ENCODE assay signal across 9 cellular contexts in genomic region chr4:169774466-169775445, GRCh38. TPM values are rescaled to one million over a fixed set of nuclear protein-coding genes. Genes with fewer than 3 reads are reported as not detected.
A peak's percentile ranks its signal among the peaks of the same experiment; 100 is the strongest.
DNase-seq lines count a peak whose midpoint lies in the region; ATAC-seq and TF ChIP-seq lines count a peak whose summit lies in the region.
"Had no signal": no experiment of that assay in that cellular context is flagged by ENCODE, and none has a peak within 500 bp of the region (broad histone marks: within the 10 kb centered on the region; RNA-seq: fewer than 3 reads in every experiment).

No MANE protein-coding gene starts in this region.

- H3F3A ChIP-seq in smooth muscle cell (ENCODE audit: low read depth) = no peaks in the 10 kb centered on the region

- H3K36me3 Mint-ChIP-seq in activated T-helper 17 cell treated with anti-CD3 and anti-CD28 coated beads, Interleukin-2, amount 50 U/mL, for 72 hours (ENCODE audit: low read depth) = no peaks in the 10 kb centered on the region

- no peaks in the 10 kb centered on the region for H3K4me1 Mint-ChIP-seq in activated T-helper 17 cell treated with anti-CD3 and anti-CD28 coated beads, Interleukin-2, amount 50 U/mL, for 72 hours

- H3K27me3 ChIP-seq in smooth muscle cell (ENCODE audit: low read depth) = no peaks in the 10 kb centered on the region

- H3K4me3 ChIP-seq in smooth muscle cell = no peak overlapping the region
- H3K4me3 ChIP-seq: SK-N-MC had no signal

- ATAC-seq in GM21423 (IDR thresholded peaks at IDR 0.05; ENCODE audit: unreplicated experiment) (peak; percentile 53), left cardiac atrium (peak in 1 of 2 donors; percentile 68), GM18520 (IDR thresholded peaks at IDR 0.05; ENCODE audit: unreplicated experiment) (no peak), HG03135 (IDR thresholded peaks at IDR 0.05; ENCODE audit: unreplicated experiment) (no peak)
- no peak for ATAC-seq in activated T-helper 17 cell treated with anti-CD3 and anti-CD28 coated beads, Interleukin-2, amount 50 U/mL, for 72 hours (replicated peaks)

- no peak overlapping the region for H2AFZ ChIP-seq in smooth muscle cell (ENCODE audit: low read depth)

- no peak overlapping the region for H3K27ac Mint-ChIP-seq in activated T-helper 17 cell treated with anti-CD3 and anti-CD28 coated beads, Interleukin-2, amount 50 U/mL, for 72 hours

- H3K4me1 ChIP-seq in smooth muscle cell (ENCODE audit: low read depth) = no peaks in the 10 kb centered on the region

- WGBS in smooth muscle cell (ENCODE audit: low lambda C conversion rate) = 63% methylated on average over 58 of the region's 58 CpGs

- TF ChIP-seq CTCF in smooth muscle cell (IDR thresholded peaks at IDR 0.05; ENCODE audit: borderline replicate concordance, insufficient read depth, poor library complexity, severe bottlenecking) = no peak

- intact Hi-C loops in left cardiac atrium (cut with DNase I) = no loop called here

- DNase-seq in left cardiac atrium (peak; percentile 32), smooth muscle cell (lab: John Stamatoyannopoulos, UW; ENCODE audit: unreplicated experiment) (no peak), COR-L47 (lab: John Stamatoyannopoulos, UW) (no peak), SIG-M5 treated with dmso at 0.1 percent for 504 hours (lab: John Stamatoyannopoulos, UW; ENCODE audit: unreplicated experiment) (no peak)

- H3K79me2 ChIP-seq in smooth muscle cell (ENCODE audit: low read depth) = no peaks in the 10 kb centered on the region

- H3K9me3 Mint-ChIP-seq in activated T-helper 17 cell treated with anti-CD3 and anti-CD28 coated beads, Interleukin-2, amount 50 U/mL, for 72 hours = no peaks in the 10 kb centered on the region

- no peaks in the 10 kb centered on the region for H3K36me3 ChIP-seq in smooth muscle cell (ENCODE audit: low read depth)

- H3K9me3 ChIP-seq in smooth muscle cell (replicated peaks; ENCODE audit: low read depth) = no peaks in the 10 kb centered on the region

- H3K27me3 Mint-ChIP-seq in activated T-helper 17 cell treated with anti-CD3 and anti-CD28 coated beads, Interleukin-2, amount 50 U/mL, for 72 hours = peaks cover 23% of the 10 kb centered on the region

- no peak overlapping the region for H3K9ac ChIP-seq in smooth muscle cell (ENCODE audit: low read depth)

- peak overlapping the region; percentile 25 for H3K4me3 Mint-ChIP-seq in activated T-helper 17 cell treated with anti-CD3 and anti-CD28 coated beads, Interleukin-2, amount 50 U/mL, for 72 hours

- peak overlapping the region; percentile 28 for H3K4me2 ChIP-seq in smooth muscle cell

- no peak overlapping the region for H3K27ac ChIP-seq in smooth muscle cell (ENCODE audit: low read depth)
- H3K27ac ChIP-seq: SK-N-MC had no signal

- no peaks in the 10 kb centered on the region for H4K20me1 ChIP-seq in smooth muscle cell (ENCODE audit: low read depth)

RNA-seq across cellular contexts. Expression of gene HPF1, which starts 17.0 kb away (rescaled TPM):
- total RNA-seq in activated T-helper 17 cell treated with anti-CD3 and anti-CD28 coated beads, Interleukin-2, amount 50 U/mL, for 72 hours = 10 to 100 TPM; 19.0 to 27.0 TPM
- total RNA-seq in left cardiac atrium (10 to 100 TPM; 16.9 to 22.6 TPM), smooth muscle cell (50.9 and 53.9 TPM in 2 replicates)
- polyA plus RNA-seq in smooth muscle cell = 34.1 and 43.9 TPM in 2 replicates
